8 cellular contexts compared by ENCODE assay signal in the genomic region with DNA sequence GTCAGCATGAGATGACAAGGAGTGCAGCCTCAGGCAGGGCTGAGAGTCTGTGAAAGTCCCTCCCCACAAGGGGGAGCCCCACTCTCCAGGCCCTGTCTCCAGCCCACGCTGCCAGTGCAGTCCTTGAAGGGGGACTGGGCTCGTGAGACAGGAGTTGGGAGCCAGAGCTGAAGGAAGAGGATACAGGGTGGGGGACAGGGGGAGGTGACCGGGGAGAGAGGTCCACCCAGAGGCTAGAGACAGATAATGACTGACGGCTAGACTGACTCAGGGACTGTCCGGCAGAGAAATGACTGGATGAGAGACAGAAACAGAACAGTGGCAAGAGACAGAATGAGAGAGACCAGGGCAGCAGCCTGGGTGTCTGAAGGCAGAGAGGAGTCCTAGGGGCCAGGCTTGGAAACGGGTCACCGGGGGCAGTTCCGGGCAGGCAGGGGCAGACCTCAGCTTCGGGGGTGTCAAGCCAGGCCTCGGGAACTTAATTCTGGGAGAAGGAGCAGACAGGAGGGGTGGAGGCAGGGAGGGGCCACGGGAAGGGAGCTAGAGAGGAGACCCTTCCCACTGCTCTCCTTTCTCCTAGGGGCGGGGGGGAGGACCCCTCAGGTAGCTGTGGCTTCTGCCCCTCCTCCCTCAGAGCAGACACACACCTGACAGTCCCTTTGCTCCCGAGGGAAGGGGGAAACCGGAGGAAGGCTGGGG. TPM values are rescaled to one million over a fixed set of nuclear protein-coding genes. Genes with fewer than 3 reads are reported as not detected.
DNase-seq lines count a peak whose midpoint lies in the region; ATAC-seq, FAIRE-seq and TF ChIP-seq lines count a peak whose summit lies in the region.

No MANE protein-coding gene starts in this region.

- H4K20me1 ChIP-seq in keratinocyte (ENCODE audit: control insufficient read depth, extremely low read depth, insufficient read depth, low read length): no peaks in the 10 kb centered on the region

- peak overlapping the region; percentile 85 to 96 (median 90) for H3K27ac Mint-ChIP-seq in brain

- no peaks in the 10 kb centered on the region for H3K9me3 Mint-ChIP-seq in brain

- H3K36me3 ChIP-seq in SK-N-MC (ENCODE audit: insufficient read depth, low read length): peaks cover 23% of the 10 kb centered on the region
- H3K36me3 ChIP-seq in keratinocyte (ENCODE audit: control insufficient read depth in 2 of 2, extremely low read depth in 1 of 2, insufficient read depth in 2 of 2, low read length in 2 of 2): peaks cover 16 to 17% of the 10 kb centered on the region in 2 experiments

- H3K36me3 Mint-ChIP-seq in brain: peaks cover 21% of the 10 kb centered on the region

- H3K27ac ChIP-seq in SK-N-MC: no peak overlapping the region
- H3K27ac ChIP-seq in keratinocyte (ENCODE audit: control insufficient read depth, insufficient read depth, low read length): no peak overlapping the region

- peak; percentile 88 for TF ChIP-seq CTCF in GM12865 (IDR thresholded peaks at IDR 0.05; ENCODE audit: insufficient read depth, low read depth, low read length, missing control alignments)
- TF ChIP-seq CTCF in brain (conservative IDR thresholded peaks at IDR 0.05): peak; percentile 64 to 78
- peak; percentile 77 to 86 (median 84) for TF ChIP-seq CTCF in keratinocyte (optimal IDR thresholded peaks at IDR 0.05 in 1 of 3, IDR thresholded peaks at IDR 0.05 in 1 of 3, conservative IDR thresholded peaks at IDR 0.05 in 1 of 3; ENCODE audit: extremely low read depth in 1 of 3, insufficient read depth in 2 of 3, low read length in 3 of 3)

- peaks cover 13% of the 10 kb centered on the region for H3K27me3 Mint-ChIP-seq in brain

- H3K9ac ChIP-seq in SK-N-MC (ENCODE audit: insufficient read length) (peak overlapping the region; percentile 67), keratinocyte (ENCODE audit: control insufficient read depth, extremely low read depth, insufficient read depth, low read length) (peak overlapping the region; percentile 58)

- peak overlapping the region; percentile 85 to 93 (median 90) for H3K4me3 Mint-ChIP-seq in brain

- ATAC-seq in HG02798 (IDR thresholded peaks at IDR 0.05; ENCODE audit: poor library complexity, unreplicated experiment) (peak; percentile 63), HG03175 (IDR thresholded peaks at IDR 0.05; ENCODE audit: unreplicated experiment) (no peak)

- DNase-seq in GM12865 (ENCODE audit: low read depth) (peak; percentile 77), SK-N-MC (ENCODE audit: low read depth, low spot score) (no peak), keratinocyte (ENCODE audit: low read depth, low spot score) (peak; percentile 58), occipital lobe (lab: John Stamatoyannopoulos, UW) (no peak)
- peak; percentile 72 to 74 for DNase-seq in stimulated activated CD4-positive, alpha-beta T cell treated with anti-CD3 and anti-CD28 coated beads, Interleukin-2, amount 100 ng/mL, for 24 hours

- dilution Hi-C loops in keratinocyte (cut with MboI; ENCODE audit: extremely low pct_ligation_motif_present, low sequenced_read_pairs): no loop called here

- peaks cover 30% of the 10 kb centered on the region for H3K4me1 Mint-ChIP-seq in brain

- FAIRE-seq in keratinocyte (lab: Jason Lieb, UNC): peak; percentile 79

- H3K9me1 ChIP-seq in keratinocyte (ENCODE audit: control insufficient read depth, extremely low read depth, insufficient read depth, low read length): no peaks in the 10 kb centered on the region

- no peaks in the 10 kb centered on the region for H3K27me3 ChIP-seq in keratinocyte (ENCODE audit: control insufficient read depth, extremely low read depth, insufficient read depth, low read length)

- H3K79me2 ChIP-seq in keratinocyte (ENCODE audit: control insufficient read depth, insufficient read depth, low read length): peaks cover 5% of the 10 kb centered on the region

- H3K4me3 ChIP-seq in GM12865 (ENCODE audit: low read depth, low read length) (no peak overlapping the region), SK-N-MC (peak overlapping the region; percentile 87), keratinocyte (ENCODE audit: control insufficient read depth in 2 of 3, extremely low read depth in 1 of 3, insufficient read depth in 2 of 3, low read depth in 1 of 3, low read length in 3 of 3) (peak overlapping the region; percentile 28 to 63 (median 63))

- H3K4me1 ChIP-seq in keratinocyte (ENCODE audit: control insufficient read depth, extremely low read depth, insufficient read depth, low read length): peaks cover 25% of the 10 kb centered on the region

- H2AFZ ChIP-seq in keratinocyte (ENCODE audit: control insufficient read depth, low read length): peak overlapping the region; percentile 30

- no peaks in the 10 kb centered on the region for H3K9me3 ChIP-seq in SK-N-MC (ENCODE audit: low read depth, low read length)
- H3K9me3 ChIP-seq in keratinocyte (ENCODE audit: control insufficient read depth, low read depth, low read length): no peaks in the 10 kb centered on the region

- H3K4me2 ChIP-seq in keratinocyte (ENCODE audit: control insufficient read depth, extremely low read depth, insufficient read depth, low read depth, low read length): peak overlapping the region; percentile 89

RNA-seq across cellular contexts. Expression of gene CDH24, which starts 0.9 kb away (rescaled TPM):
- polyA plus RNA-seq in brain (ENCODE audit: insufficient read depth, low read depth, low replicate concordance) (18.8 TPM), keratinocyte (3.5 to 5.8 TPM (median 3.9 TPM) in 3 replicates)
- 0.42 TPM for polyA plus RNA-seq in keratinocyte (2011; ENCODE audit: low read depth)
- polyA plus RNA-seq in keratinocyte (2011; cell fraction: cytosol; rRNA removed): 1.1 and 1.7 TPM in 2 replicates
- polyA plus RNA-seq in keratinocyte (2011; cell fraction: nucleus; rRNA removed): 21.9 and 31.8 TPM in 2 replicates
- 2.6 and 3.1 TPM in 2 replicates for polyA plus RNA-seq in keratinocyte (2012; ENCODE audit: low replicate concordance)
- polyA minus RNA-seq in keratinocyte: 6.6 to 7.7 TPM (median 7.4 TPM) in 3 replicates
- polyA minus RNA-seq in keratinocyte (2011; cell fraction: cytosol; rRNA and poly(A)+ RNA removed): 2.5 TPM
- polyA minus RNA-seq in keratinocyte (2011; cell fraction: nucleus; rRNA and poly(A)+ RNA removed): 5.7 and 6.0 TPM in 2 replicates
- 10.3 TPM for total RNA-seq in occipital lobe

RNA-seq across cellular contexts. Expression of gene PSMB11, which starts 14.4 kb away (rescaled TPM):
- polyA plus RNA-seq in brain (ENCODE audit: insufficient read depth, low read depth, low replicate concordance) (not detected), keratinocyte (not detected in 3 replicates)
- polyA plus RNA-seq in keratinocyte (2011; ENCODE audit: low read depth): not detected
- not detected in 2 replicates for polyA plus RNA-seq in keratinocyte (2011; cell fraction: cytosol; rRNA removed)
- not detected in 2 replicates for polyA plus RNA-seq in keratinocyte (2011; cell fraction: nucleus; rRNA removed)
- polyA plus RNA-seq in keratinocyte (2012; ENCODE audit: low replicate concordance): not detected in 2 replicates
- polyA minus RNA-seq in keratinocyte: 1.0 TPM in 1 of 3 replicates, not detected in the others
- not detected for polyA minus RNA-seq in keratinocyte (2011; cell fraction: cytosol; rRNA and poly(A)+ RNA removed)
- polyA minus RNA-seq in keratinocyte (2011; cell fraction: nucleus; rRNA and poly(A)+ RNA removed): not detected in 2 replicates
- not detected for total RNA-seq in occipital lobe

RNA-seq across cellular contexts. Expression of gene PSMB5, which starts 21.7 kb away (rescaled TPM):
- 234 TPM for polyA plus RNA-seq in brain (ENCODE audit: insufficient read depth, low read depth, low replicate concordance)
- 285 to 349 TPM (median 292 TPM) in 3 replicates for polyA plus RNA-seq in keratinocyte
- 57.4 TPM for polyA plus RNA-seq in keratinocyte (2011; ENCODE audit: low read depth)
- polyA plus RNA-seq in keratinocyte (2011; cell fraction: cytosol; rRNA removed): 249 and 261 TPM in 2 replicates
- 195 and 203 TPM in 2 replicates for polyA plus RNA-seq in keratinocyte (2011; cell fraction: nucleus; rRNA removed)
- 178 and 212 TPM in 2 replicates for polyA plus RNA-seq in keratinocyte (2012; ENCODE audit: low replicate concordance)
- polyA minus RNA-seq in keratinocyte: 128 to 263 TPM (median 217 TPM) in 3 replicates
- polyA minus RNA-seq in keratinocyte (2011; cell fraction: cytosol; rRNA and poly(A)+ RNA removed): 240 TPM
- 73.9 and 89.0 TPM in 2 replicates for polyA minus RNA-seq in keratinocyte (2011; cell fraction: nucleus; rRNA and poly(A)+ RNA removed)
- 149 TPM for total RNA-seq in occipital lobe

RNA-seq across cellular contexts. Expression of gene ACIN1, which starts 38.5 kb away (rescaled TPM):
- polyA plus RNA-seq in brain (ENCODE audit: insufficient read depth, low read depth, low replicate concordance) (81.8 TPM), keratinocyte (92.0 to 104 TPM (median 96.7 TPM) in 3 replicates)
- polyA plus RNA-seq in keratinocyte (2011; ENCODE audit: low read depth): 38.9 TPM
- polyA plus RNA-seq in keratinocyte (2011; cell fraction: cytosol; rRNA removed): 43.4 and 46.3 TPM in 2 replicates
- 345 and 378 TPM in 2 replicates for polyA plus RNA-seq in keratinocyte (2011; cell fraction: nucleus; rRNA removed)
- polyA plus RNA-seq in keratinocyte (2012; ENCODE audit: low replicate concordance): 56.1 and 89.9 TPM in 2 replicates
- 69.6 to 117 TPM (median 76.3 TPM) in 3 replicates for polyA minus RNA-seq in keratinocyte
- polyA minus RNA-seq in keratinocyte (2011; cell fraction: cytosol; rRNA and poly(A)+ RNA removed): 29.4 TPM
- 78.8 and 118 TPM in 2 replicates for polyA minus RNA-seq in keratinocyte (2011; cell fraction: nucleus; rRNA and poly(A)+ RNA removed)
- total RNA-seq in occipital lobe: 67.8 TPM

RNA-seq across cellular contexts. Expression of gene C14orf119, which starts 38.9 kb away (rescaled TPM):
- 39.9 TPM for polyA plus RNA-seq in brain (ENCODE audit: insufficient read depth, low read depth, low replicate concordance)
- 73.7 to 117 TPM (median 101 TPM) in 3 replicates for polyA plus RNA-seq in keratinocyte
- polyA plus RNA-seq in keratinocyte (2011; ENCODE audit: low read depth): 70.3 TPM
- 80.2 and 98.9 TPM in 2 replicates for polyA plus RNA-seq in keratinocyte (2011; cell fraction: cytosol; rRNA removed)
- 73.9 and 75.5 TPM in 2 replicates for polyA plus RNA-seq in keratinocyte (2011; cell fraction: nucleus; rRNA removed)
- 64.6 and 81.2 TPM in 2 replicates for polyA plus RNA-seq in keratinocyte (2012; ENCODE audit: low replicate concordance)
- polyA minus RNA-seq in keratinocyte: 41.1 to 143 TPM (median 85.1 TPM) in 3 replicates
- 33.8 TPM for polyA minus RNA-seq in keratinocyte (2011; cell fraction: cytosol; rRNA and poly(A)+ RNA removed)
- polyA minus RNA-seq in keratinocyte (2011; cell fraction: nucleus; rRNA and poly(A)+ RNA removed): 18.7 and 35.0 TPM in 2 replicates
- 17.9 TPM for total RNA-seq in occipital lobe

Comparison
In these comparisons a context has a peak if more than half of its experiments do, and no peak if none do; other contexts are left out.
1. DNase-seq: peak in GM12865 (single experiment), keratinocyte (single experiment) and stimulated activated CD4-positive, alpha-beta T cell treated with anti-CD3 and anti-CD28 coated beads, Interleukin-2, amount 100 ng/mL, for 24 hours (2 of 2); none in SK-N-MC (single experiment) and occipital lobe (single experiment).
2. Peak in every context shown above with its lines, with median percentiles within 50 percentile points of each other: CTCF ChIP-seq.